ENCODE assay signal across 1 cellular context in the genomic region with DNA sequence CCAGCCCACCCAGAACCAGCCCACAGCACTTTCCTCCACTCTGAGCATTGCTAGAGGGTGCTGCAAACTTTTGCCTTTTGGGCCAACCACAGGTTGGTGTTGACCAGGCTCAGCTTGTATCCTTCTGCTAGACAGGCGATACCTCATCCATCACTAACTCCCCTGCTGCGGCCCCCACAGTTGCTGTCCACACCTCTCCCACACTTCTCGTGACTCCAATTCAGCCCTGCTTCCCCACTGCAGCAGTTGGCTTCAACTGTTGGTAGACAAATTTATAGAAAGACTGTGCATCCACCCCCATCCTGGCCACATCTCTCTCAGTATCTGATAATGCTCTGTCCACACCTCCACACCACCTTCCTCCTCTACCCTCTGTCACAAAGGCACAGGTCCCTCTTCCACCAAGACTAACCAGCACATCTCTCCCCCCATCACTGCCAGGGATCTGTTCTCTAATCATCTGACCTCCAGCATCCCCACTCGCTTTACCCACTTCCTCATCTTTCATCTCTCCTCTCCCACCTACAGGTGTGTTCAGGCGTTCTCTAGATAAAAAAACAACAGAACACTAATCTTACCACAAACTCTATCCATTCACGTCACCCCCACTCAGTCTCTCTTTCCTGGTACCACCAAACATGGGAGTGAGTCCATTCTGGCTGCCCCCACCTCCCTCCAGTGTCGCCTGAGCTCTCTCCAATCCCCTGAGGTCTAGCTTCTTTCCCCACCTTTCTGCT.
TF ChIP-seq lines count a peak whose summit lies in the region.

No MANE protein-coding gene starts in this region.

TF ChIP-seq in H1, 55 proteins besides CTCF, POLR2A, EP300 and RAD21:
- TF ChIP-seq SIN3A (conservative IDR thresholded peaks at IDR 0.05 in 1 of 2, IDR thresholded peaks at IDR 0.05 in 1 of 2; ENCODE audit: low read depth in 1 of 2, low read length in 2 of 2) (no peak), SIX5 (IDR thresholded peaks at IDR 0.05; ENCODE audit: low read depth, low read length) (no peak), RNF2 (IDR thresholded peaks at IDR 0.05; ENCODE audit: borderline replicate concordance, low read depth, low read length, missing control alignments, poor library complexity, severe bottlenecking) (no peak), SP1 (IDR thresholded peaks at IDR 0.05; ENCODE audit: low read depth, low read length) (no peak), CBX8 (IDR thresholded peaks at IDR 0.05; ENCODE audit: borderline replicate concordance, low read depth, low read length) (no peak), POU5F1 (IDR thresholded peaks at IDR 0.05; ENCODE audit: low read depth, low read length) (no peak), HDAC6 (IDR thresholded peaks at IDR 0.05; ENCODE audit: low read depth, low read length) (no peak), GABPA (IDR thresholded peaks at IDR 0.05; ENCODE audit: borderline replicate concordance, insufficient read depth, low read length) (no peak), EZH2 (IDR thresholded peaks at IDR 0.05; ENCODE audit: low read depth, low read length, severe bottlenecking) (no peak)
- TF ChIP-seq, protein P1, sequence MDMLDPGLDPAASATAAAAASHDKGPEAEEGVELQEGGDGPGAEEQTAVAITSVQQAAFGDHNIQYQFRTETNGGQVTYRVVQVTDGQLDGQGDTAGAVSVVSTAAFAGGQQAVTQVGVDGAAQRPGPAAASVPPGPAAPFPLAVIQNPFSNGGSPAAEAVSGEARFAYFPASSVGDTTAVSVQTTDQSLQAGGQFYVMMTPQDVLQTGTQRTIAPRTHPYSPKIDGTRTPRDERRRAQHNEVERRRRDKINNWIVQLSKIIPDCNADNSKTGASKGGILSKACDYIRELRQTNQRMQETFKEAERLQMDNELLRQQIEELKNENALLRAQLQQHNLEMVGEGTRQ (IDR thresholded peaks at IDR 0.05; ENCODE audit: low read length) = no peak
- TF ChIP-seq, protein P2, sequence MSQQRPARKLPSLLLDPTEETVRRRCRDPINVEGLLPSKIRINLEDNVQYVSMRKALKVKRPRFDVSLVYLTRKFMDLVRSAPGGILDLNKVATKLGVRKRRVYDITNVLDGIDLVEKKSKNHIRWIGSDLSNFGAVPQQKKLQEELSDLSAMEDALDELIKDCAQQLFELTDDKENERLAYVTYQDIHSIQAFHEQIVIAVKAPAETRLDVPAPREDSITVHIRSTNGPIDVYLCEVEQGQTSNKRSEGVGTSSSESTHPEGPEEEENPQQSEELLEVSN (IDR thresholded peaks at IDR 0.05) = no peak
